Comparison of ENCODE assay signal across 1 cellular context in genomic region chr12:45991289-45992249, GRCh38.
TF ChIP-seq lines count a peak whose summit lies in the region.

No MANE protein-coding gene starts in this region.

TF ChIP-seq in HepG2, 621 proteins besides CTCF, POLR2A, EP300 and RAD21 (continued from another document and continues in another):
- TF ChIP-seq ZNF800 (CRISPR knock-in tag; IDR thresholded peaks at IDR 0.05) (0 out of 2 replicates have a peak, but pooled peaks have one; percentile 36), ZIK1 (CRISPR knock-in tag; IDR thresholded peaks at IDR 0.05; ENCODE audit: borderline replicate concordance, low read depth) (no peak; the same call in 1 of the 2 replicates), PHF21A (CRISPR knock-in tag; IDR thresholded peaks at IDR 0.05) (peak; percentile 66; the same call in 1 of the 2 replicates), MXD4 (CRISPR knock-in tag; IDR thresholded peaks at IDR 0.05) (0 out of 2 replicates have a peak, but pooled peaks have one; percentile 56), ZNF224 (CRISPR knock-in tag; IDR thresholded peaks at IDR 0.05) (no peak), THAP9 (CRISPR knock-in tag; IDR thresholded peaks at IDR 0.05; ENCODE audit: borderline replicate concordance) (peak; percentile 46; the same call in 1 of the 2 replicates), NCOA1 (CRISPR knock-in tag; IDR thresholded peaks at IDR 0.05) (peak; percentile 64; the same call in 1 of the 2 replicates), ZNF382 (CRISPR knock-in tag; IDR thresholded peaks at IDR 0.05; ENCODE audit: borderline replicate concordance) (no peak), KDM1A (CRISPR knock-in tag; IDR thresholded peaks at IDR 0.05) (peak; percentile 33; the same call in 1 of the 2 replicates), MTA3 (CRISPR knock-in tag; IDR thresholded peaks at IDR 0.05) (no peak), SRSF1 (optimal IDR thresholded peaks at IDR 0.05; ENCODE audit: low read depth, low read length) (no peak), TP53 (CRISPR knock-in tag; conservative IDR thresholded peaks at IDR 0.05) (peak; percentile 61; the same call in 1 of the 2 replicates), AKNA (CRISPR knock-in tag; IDR thresholded peaks at IDR 0.05; ENCODE audit: borderline replicate concordance) (no peak), TBX2 (CRISPR knock-in tag; IDR thresholded peaks at IDR 0.05; ENCODE audit: borderline replicate concordance) (peak; percentile 79), GRHL1 (CRISPR knock-in tag; conservative IDR thresholded peaks at IDR 0.05) (no peak), ELF1 (CRISPR knock-in tag; IDR thresholded peaks at IDR 0.05) (no peak; the same call in none of the 2 replicates), ZNF672 (CRISPR knock-in tag; IDR thresholded peaks at IDR 0.05) (no peak), ZBTB1 (CRISPR knock-in tag; IDR thresholded peaks at IDR 0.05; ENCODE audit: borderline replicate concordance) (no peak), HMG20A (CRISPR knock-in tag; IDR thresholded peaks at IDR 0.05; ENCODE audit: borderline replicate concordance) (no peak), BRF2 (CRISPR knock-in tag; IDR thresholded peaks at IDR 0.05) (no peak), HNRNPH1 (optimal IDR thresholded peaks at IDR 0.05; ENCODE audit: low read depth, low read length) (no peak), HMG20B (CRISPR knock-in tag; conservative IDR thresholded peaks at IDR 0.05) (0 out of 2 replicates have a peak, but pooled peaks have one; percentile 41), ZNF547 (CRISPR knock-in tag; IDR thresholded peaks at IDR 0.05) (peak; percentile 74; the same call in 1 of the 2 replicates), ZBTB14 (CRISPR knock-in tag; IDR thresholded peaks at IDR 0.05) (no peak), NCOR1 (IDR thresholded peaks at IDR 0.05; ENCODE audit: borderline replicate concordance, low read length) (no peak), MZF1 (CRISPR knock-in tag; IDR thresholded peaks at IDR 0.05; ENCODE audit: borderline replicate concordance) (peak; percentile 27; the same call in 1 of the 2 replicates), POGZ (CRISPR knock-in tag; IDR thresholded peaks at IDR 0.05) (no peak), PITX1 (CRISPR knock-in tag; IDR thresholded peaks at IDR 0.05) (peak; percentile 74), ZNF496 (CRISPR knock-in tag; IDR thresholded peaks at IDR 0.05; ENCODE audit: insufficient replicate concordance) (no peak)
- TF ChIP-seq, protein P1, sequence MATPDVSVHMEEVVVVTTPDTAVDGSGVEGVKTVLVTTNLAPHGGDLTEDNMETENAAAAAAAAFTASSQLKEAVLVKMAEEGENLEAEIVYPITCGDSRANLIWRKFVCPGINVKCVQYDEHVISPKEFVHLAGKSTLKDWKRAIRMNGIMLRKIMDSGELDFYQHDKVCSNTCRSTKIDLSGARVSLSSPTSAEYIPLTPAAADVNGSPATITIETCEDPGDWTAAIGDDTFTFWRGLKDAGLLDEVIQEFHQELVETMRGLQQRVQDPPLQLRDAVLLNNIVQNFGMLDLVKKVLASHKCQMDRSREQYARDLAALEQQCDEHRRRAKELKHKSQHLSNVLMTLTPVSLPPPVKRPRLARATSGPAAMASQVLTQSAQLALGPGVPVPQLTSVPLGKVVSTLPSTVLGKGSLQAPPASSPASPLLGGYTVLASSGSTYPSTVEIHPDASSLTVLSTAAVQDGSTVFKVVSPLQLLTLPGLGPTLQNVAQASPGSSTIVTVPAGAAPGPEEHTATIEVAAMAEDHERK (CRISPR knock-in tag; IDR thresholded peaks at IDR 0.05; ENCODE audit: low read depth): peak; percentile 48; the same call in 1 of the 2 replicates
- TF ChIP-seq, protein P2, sequence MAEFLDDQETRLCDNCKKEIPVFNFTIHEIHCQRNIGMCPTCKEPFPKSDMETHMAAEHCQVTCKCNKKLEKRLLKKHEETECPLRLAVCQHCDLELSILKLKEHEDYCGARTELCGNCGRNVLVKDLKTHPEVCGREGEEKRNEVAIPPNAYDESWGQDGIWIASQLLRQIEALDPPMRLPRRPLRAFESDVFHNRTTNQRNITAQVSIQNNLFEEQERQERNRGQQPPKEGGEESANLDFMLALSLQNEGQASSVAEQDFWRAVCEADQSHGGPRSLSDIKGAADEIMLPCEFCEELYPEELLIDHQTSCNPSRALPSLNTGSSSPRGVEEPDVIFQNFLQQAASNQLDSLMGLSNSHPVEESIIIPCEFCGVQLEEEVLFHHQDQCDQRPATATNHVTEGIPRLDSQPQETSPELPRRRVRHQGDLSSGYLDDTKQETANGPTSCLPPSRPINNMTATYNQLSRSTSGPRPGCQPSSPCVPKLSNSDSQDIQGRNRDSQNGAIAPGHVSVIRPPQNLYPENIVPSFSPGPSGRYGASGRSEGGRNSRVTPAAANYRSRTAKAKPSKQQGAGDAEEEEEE (CRISPR knock-in tag; IDR thresholded peaks at IDR 0.05; ENCODE audit: borderline replicate concordance): no peak
- TF ChIP-seq, protein P3, sequence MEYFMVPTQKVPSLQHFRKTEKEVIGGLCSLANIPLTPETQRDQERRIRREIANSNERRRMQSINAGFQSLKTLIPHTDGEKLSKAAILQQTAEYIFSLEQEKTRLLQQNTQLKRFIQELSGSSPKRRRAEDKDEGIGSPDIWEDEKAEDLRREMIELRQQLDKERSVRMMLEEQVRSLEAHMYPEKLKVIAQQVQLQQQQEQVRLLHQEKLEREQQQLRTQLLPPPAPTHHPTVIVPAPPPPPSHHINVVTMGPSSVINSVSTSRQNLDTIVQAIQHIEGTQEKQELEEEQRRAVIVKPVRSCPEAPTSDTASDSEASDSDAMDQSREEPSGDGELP (IDR thresholded peaks at IDR 0.05; ENCODE audit: borderline replicate concordance, low read depth): peak; percentile 90
